In the genomic region with DNA sequence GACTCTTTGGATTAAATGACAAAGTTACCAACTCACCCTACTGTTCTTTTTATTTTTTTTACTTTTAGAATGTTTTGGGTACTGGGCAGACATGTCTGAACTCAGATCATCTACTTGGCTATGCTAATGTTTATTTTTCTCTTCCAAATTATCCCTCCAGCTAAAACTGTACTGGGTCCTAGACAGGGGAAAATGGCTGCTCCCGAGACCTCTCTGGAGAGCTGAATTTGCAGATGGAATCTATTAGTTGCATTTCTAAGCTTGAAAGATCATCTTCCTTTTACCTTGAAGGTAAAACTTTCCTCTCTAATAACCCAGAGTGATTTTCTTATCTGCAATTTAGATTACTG, we compare ENCODE assay signal across 1 cellular context.
TF ChIP-seq lines count a peak whose summit lies in the region.

No MANE protein-coding gene starts in this region.

TF ChIP-seq in SK-N-SH treated with all-trans-retinoic acid at 6 μM for 48 hours, 23 proteins besides CTCF, POLR2A, EP300 and RAD21 (continued from another document):
- TF ChIP-seq, protein P1, sequence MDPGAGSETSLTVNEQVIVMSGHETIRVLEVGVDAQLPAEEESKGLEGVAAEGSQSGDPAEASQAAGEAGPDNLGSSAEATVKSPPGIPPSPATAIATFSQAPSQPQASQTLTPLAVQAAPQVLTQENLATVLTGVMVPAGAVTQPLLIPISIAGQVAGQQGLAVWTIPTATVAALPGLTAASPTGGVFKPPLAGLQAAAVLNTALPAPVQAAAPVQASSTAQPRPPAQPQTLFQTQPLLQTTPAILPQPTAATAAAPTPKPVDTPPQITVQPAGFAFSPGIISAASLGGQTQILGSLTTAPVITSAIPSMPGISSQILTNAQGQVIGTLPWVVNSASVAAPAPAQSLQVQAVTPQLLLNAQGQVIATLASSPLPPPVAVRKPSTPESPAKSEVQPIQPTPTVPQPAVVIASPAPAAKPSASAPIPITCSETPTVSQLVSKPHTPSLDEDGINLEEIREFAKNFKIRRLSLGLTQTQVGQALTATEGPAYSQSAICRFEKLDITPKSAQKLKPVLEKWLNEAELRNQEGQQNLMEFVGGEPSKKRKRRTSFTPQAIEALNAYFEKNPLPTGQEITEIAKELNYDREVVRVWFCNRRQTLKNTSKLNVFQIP (CRISPR knock-in tag; IDR thresholded peaks at IDR 0.05; ENCODE audit: borderline replicate concordance, low read depth), result no peak
- no peak for TF ChIP-seq PPARA (CRISPR knock-in tag; IDR thresholded peaks at IDR 0.05; ENCODE audit: borderline replicate concordance)
